Comparison of ENCODE assay signal across 10 cellular contexts in genomic region chr1:22141948-22142314, GRCh38. TPM values are rescaled to one million over a fixed set of nuclear protein-coding genes. Genes with fewer than 3 reads are reported as not detected.
DNase-seq lines count a peak whose midpoint lies in the region; ATAC-seq and TF ChIP-seq lines count a peak whose summit lies in the region.
"Had no signal": no experiment of that assay in that cellular context is flagged by ENCODE, and none has a peak within 500 bp of the region (broad histone marks: within the 10 kb centered on the region; RNA-seq: fewer than 3 reads in every experiment).

No MANE protein-coding gene starts in this region.

- peak; percentile 25 for DNase-seq in activated T-cell treated with anti-CD3 and anti-CD28 coated beads, Interleukin-2, amount 50 U/mL, for 1 hour
- no peak for DNase-seq in activated T-cell treated with anti-CD3 and anti-CD28 coated beads, Interleukin-2, amount 50 U/mL, for 48 hours
- no peak for DNase-seq in breast epithelium (ENCODE audit: low spot score in 2 of 2)
- DNase-seq in lung (ENCODE audit: low spot score), result no peak
- no peak for DNase-seq in posterior vena cava (ENCODE audit: low spot score)
- no peak for DNase-seq in mucosa of descending colon
- DNase-seq: activated CD4-positive, CD25-positive, alpha-beta regulatory T cell treated with anti-CD3 and anti-CD28 coated beads, Interleukin-2, amount 50 U/mL, for 72 hours; NCI-H187 treated with DMSO at 0.1 percent for 48 hours had no signal

- TF ChIP-seq CTCF in breast epithelium (IDR thresholded peaks at IDR 0.05) (no peak), lung (IDR thresholded peaks at IDR 0.05; ENCODE audit: control extremely low read depth, extremely low read depth) (no peak), mucosa of descending colon (IDR thresholded peaks at IDR 0.05) (no peak)

- peak overlapping the region; percentile 34 to 80 (median 60) for H3K4me3 ChIP-seq in breast epithelium
- H3K4me3 ChIP-seq in lung, result no peak overlapping the region
- no peak overlapping the region for H3K4me3 ChIP-seq in thymus (ENCODE audit: low read length)
- no peak overlapping the region for H3K4me3 ChIP-seq in mucosa of descending colon

- WGBS in lung, 2 donors, result 1 to 3% methylated on average over 19 of the region's 19 CpGs
- WGBS in thymus, result 6% methylated on average over 19 of the region's 19 CpGs

- ATAC-seq in lung (ENCODE audit: insufficient read depth, low FRiP score) (peak; percentile 25), GM18511 (IDR thresholded peaks at IDR 0.05; ENCODE audit: unreplicated experiment) (no peak), mucosa of descending colon (no peak)

- intact Hi-C loops in breast epithelium (cut with DNase I; ENCODE audit: low total_unique reads), result no loop called here
- intact Hi-C loops in posterior vena cava (cut with DNase I), result loop anchor here in 1 of 2 donors (5.0 kb wide), 1 partner anchor 35 kb away; no protein-coding TSS in a partner anchor
- intact Hi-C loops in mucosa of descending colon (cut with DNase I, micrococcal nuclease), result no loop called here

- H3K27me3 ChIP-seq in breast epithelium (no peaks in the 10 kb centered on the region), lung (ENCODE audit: control insufficient read depth, insufficient read depth) (no peaks in the 10 kb centered on the region), thymus (ENCODE audit: control insufficient read depth, insufficient read depth) (peaks cover 45% of the 10 kb centered on the region)

- no peak for TF ChIP-seq POLR2A in breast epithelium (IDR thresholded peaks at IDR 0.05)

- H3K9me3 ChIP-seq in breast epithelium (no peaks in the 10 kb centered on the region), lung (ENCODE audit: control insufficient read depth in 2 of 2, insufficient read depth in 1 of 2, low read length in 1 of 2) (no peaks in the 10 kb centered on the region), thymus (ENCODE audit: control insufficient read depth) (no peaks in the 10 kb centered on the region), mucosa of descending colon (no peaks in the 10 kb centered on the region)

- H3K27ac ChIP-seq in breast epithelium (peak overlapping the region in 1 of 2 donors; percentile 36), lung (ENCODE audit: low read depth in 1 of 2, low read length in 1 of 2) (no peak overlapping the region), thymus (ENCODE audit: low read depth) (peak overlapping the region; percentile 8)

- H3K4me1 ChIP-seq in breast epithelium, result peaks cover 0 to 14% of the 10 kb centered on the region in 2 donors
- H3K4me1 ChIP-seq in lung (ENCODE audit: control insufficient read depth in 2 of 2, insufficient read depth in 2 of 2, low read length in 2 of 2), result no peaks in the 10 kb centered on the region
- H3K4me1 ChIP-seq in thymus (ENCODE audit: control insufficient read depth, insufficient read depth, low read length), result no peaks in the 10 kb centered on the region
- H3K4me1 ChIP-seq in mucosa of descending colon (ENCODE audit: low read depth), result peaks cover 19% of the 10 kb centered on the region

- H3K36me3 ChIP-seq in breast epithelium, result no peaks in the 10 kb centered on the region
- H3K36me3 ChIP-seq in lung (ENCODE audit: control insufficient read depth in 2 of 2, insufficient read depth in 2 of 2, low read length in 2 of 2), result no peaks in the 10 kb centered on the region
- no peaks in the 10 kb centered on the region for H3K36me3 ChIP-seq in thymus (ENCODE audit: control insufficient read depth, insufficient read depth)
- H3K36me3 ChIP-seq in mucosa of descending colon (ENCODE audit: low read depth), result no peaks in the 10 kb centered on the region

RNA-seq across cellular contexts. Expression of gene WNT4, which starts 1.0 kb away (rescaled TPM):
- total RNA-seq in breast epithelium (1 to 10 TPM in 2 of 3 donors, not detected in 1; 1.6 to 3.1 TPM), lung (1 to 10 TPM; 2.3 to 4.2 TPM), posterior vena cava (under 1 TPM; 0.10 to 0.32 TPM), mucosa of descending colon (1 to 10 TPM; 1.2 to 4.5 (median 2.5) TPM)
- polyA plus RNA-seq in lung (1 to 10 TPM in 1 of 2 donors, under 1 TPM in 1; 0.94 to 2.1 TPM), thymus (1.8 TPM)

Comparison
In these comparisons a context has a peak if more than half of its experiments do, and no peak if none do; other contexts are left out.
1. H3K4me3 ChIP-seq: peak in breast epithelium (3 of 3); none in lung (single experiment), thymus (single experiment) and mucosa of descending colon (single experiment).